In genomic region chr5:35212006-35212982, GRCh38 we compare ENCODE assay signal across 12 cellular contexts. TPM values are rescaled to one million over a fixed set of nuclear protein-coding genes. Genes with fewer than 3 reads are reported as not detected.
DNase-seq lines count a peak whose midpoint lies in the region; ATAC-seq, FAIRE-seq and TF ChIP-seq lines count a peak whose summit lies in the region.
"Had no signal": no experiment of that assay in that cellular context is flagged by ENCODE, and none has a peak within 500 bp of the region (broad histone marks: within the 10 kb centered on the region; RNA-seq: fewer than 3 reads in every experiment).

No MANE protein-coding gene starts in this region.

- intact Hi-C loops in CD14-positive monocyte (cut with micrococcal nuclease): no loop called here

- TF ChIP-seq CTCF in CD14-positive monocyte (IDR thresholded peaks at IDR 0.05) (no peak), D721Med (IDR thresholded peaks at IDR 0.05; ENCODE audit: insufficient read depth, missing control alignments) (no peak)

- no peak overlapping the region for H3K4me3 Mint-ChIP-seq in CD14-positive monocyte

- H3K9me3 Mint-ChIP-seq in CD14-positive monocyte: no peaks in the 10 kb centered on the region

- H3K36me3 Mint-ChIP-seq in CD14-positive monocyte: peaks cover 18 to 41% of the 10 kb centered on the region in 2 donors

- H3K27me3 Mint-ChIP-seq in CD14-positive monocyte (ENCODE audit: low read depth in 3 of 3): peaks cover 0 to 5% (median 0%) of the 10 kb centered on the region in 3 donors

- ATAC-seq in GM19043 (IDR thresholded peaks at IDR 0.05; ENCODE audit: low read depth, unreplicated experiment) (peak; percentile 71), HG02763 (IDR thresholded peaks at IDR 0.05; ENCODE audit: unreplicated experiment) (peak; percentile 65), HG03521 (IDR thresholded peaks at IDR 0.05; ENCODE audit: unreplicated experiment) (peak; percentile 52)
- ATAC-seq: left colon had no signal

- peak overlapping the region; percentile 64 to 90 (median 78) for H3K27ac Mint-ChIP-seq in CD14-positive monocyte

- FAIRE-seq in D721Med (lab: Jason Lieb, UNC): no peak

- H3K4me1 Mint-ChIP-seq in CD14-positive monocyte: peaks cover 53% of the 10 kb centered on the region

- DNase-seq in CD14-positive monocyte (ENCODE audit: low spot score) (no peak), D721Med (ENCODE audit: insufficient read length, low spot score) (no peak), RPMI8226 (no peak), DMS 273 treated with DMSO at 0.1 percent for 48 hours (lab: John Stamatoyannopoulos, UW) (no peak)
- DNase-seq in stimulated activated CD4-positive, alpha-beta T cell treated with anti-CD3 and anti-CD28 coated beads, Interleukin-4, amount 100 ng/mL, for 24 hours: no peak
- DNase-seq: left colon, NCI-H226, SW 1271 had no signal

RNA-seq across cellular contexts. Expression of gene PRLR, which starts 18.0 kb away (rescaled TPM):
- under 1 TPM; 0.12 to 0.88 TPM for polyA plus RNA-seq in CD14-positive monocyte
- polyA plus RNA-seq: cardiac muscle cell had no signal
